In genomic region chr2:227848586-227848985, GRCh38 we compare ENCODE assay signal across 1 cellular context.
TF ChIP-seq lines count a peak whose summit lies in the region.

No MANE protein-coding gene starts in this region.

TF ChIP-seq in HepG2, 621 proteins besides CTCF, POLR2A, EP300 and RAD21:
- TF ChIP-seq ZNF142 (CRISPR knock-in tag; IDR thresholded peaks at IDR 0.05), result no peak
- no peak for TF ChIP-seq PHF8 (CRISPR knock-in tag; IDR thresholded peaks at IDR 0.05)
- no peak for TF ChIP-seq TFE3 (CRISPR knock-in tag; IDR thresholded peaks at IDR 0.05)
- TF ChIP-seq KLF15 (CRISPR knock-in tag; IDR thresholded peaks at IDR 0.05; ENCODE audit: borderline replicate concordance), result no peak
- TF ChIP-seq ZBTB44 (CRISPR knock-in tag; IDR thresholded peaks at IDR 0.05), result no peak
- TF ChIP-seq RARA (CRISPR knock-in tag; IDR thresholded peaks at IDR 0.05), result no peak
- TF ChIP-seq THAP11 (CRISPR knock-in tag; IDR thresholded peaks at IDR 0.05), result no peak
- TF ChIP-seq NKX3-1 (CRISPR knock-in tag; IDR thresholded peaks at IDR 0.05), result no peak
- no peak for TF ChIP-seq ZNF782 (CRISPR knock-in tag; IDR thresholded peaks at IDR 0.05; ENCODE audit: borderline replicate concordance)
- no peak for TF ChIP-seq CREM (IDR thresholded peaks at IDR 0.05)
- TF ChIP-seq CREM (CRISPR knock-in tag; IDR thresholded peaks at IDR 0.05), result no peak
